9 cellular contexts compared by ENCODE assay signal in the genomic region with DNA sequence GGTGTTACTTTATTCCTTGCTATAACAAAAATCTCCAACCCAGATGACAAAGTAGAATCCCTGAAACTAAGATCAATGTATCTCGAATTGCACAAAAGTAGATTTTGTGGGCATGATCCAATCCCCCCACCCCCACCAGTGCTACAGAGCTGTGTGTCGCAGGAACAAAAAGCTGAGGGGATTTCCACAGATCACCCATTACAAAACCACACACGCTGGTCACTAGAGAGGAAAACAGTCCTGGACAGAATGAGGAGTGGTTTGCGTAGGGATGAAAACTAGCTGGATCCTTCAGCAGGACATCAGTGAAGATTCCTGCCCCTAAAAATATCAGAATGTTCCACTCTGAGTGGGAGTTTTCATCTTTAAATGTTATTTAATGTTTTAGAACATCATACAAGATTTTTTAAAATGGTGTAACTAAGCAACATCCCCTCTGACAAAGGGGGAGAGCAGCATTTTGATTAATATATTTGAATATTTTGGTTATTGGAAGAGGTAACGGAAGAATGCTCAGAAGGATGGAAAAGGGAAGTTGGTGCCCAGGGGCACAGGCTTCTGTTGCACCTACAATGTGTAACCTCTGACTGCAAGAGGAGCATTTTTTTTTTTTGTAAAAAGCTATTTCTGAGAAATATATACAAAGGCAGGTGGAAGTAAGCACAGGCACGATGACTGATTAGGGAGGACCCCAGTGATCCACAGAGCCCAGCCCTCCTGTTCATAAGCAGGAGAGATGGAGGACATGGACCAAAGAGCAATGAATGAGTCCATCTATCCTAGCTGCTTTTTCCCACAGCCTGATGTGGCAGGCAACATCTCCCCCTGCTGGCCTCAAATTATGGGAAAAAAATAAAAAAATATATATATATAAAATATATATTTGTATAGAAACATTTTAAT.
DNase-seq lines count a peak whose midpoint lies in the region; ATAC-seq, FAIRE-seq and TF ChIP-seq lines count a peak whose summit lies in the region.
"Had no signal": no experiment of that assay in that cellular context is flagged by ENCODE, and none has a peak within 500 bp of the region (broad histone marks: within the 10 kb centered on the region; RNA-seq: fewer than 3 reads in every experiment).

No MANE protein-coding gene starts in this region.

- H3K9me3 ChIP-seq in K562 (replicated peaks; ENCODE audit: control insufficient read depth, insufficient read depth, low read depth, low read length) (no peaks in the 10 kb centered on the region), left lung (no peaks in the 10 kb centered on the region)

- no peak for TF ChIP-seq EP300 in K562 (IDR thresholded peaks at IDR 0.05; ENCODE audit: low read length)

- H3K27ac ChIP-seq in K562 (ENCODE audit: extremely low read depth, low read depth, low read length) = no peak overlapping the region
- H3K27ac ChIP-seq in left lung = no peak overlapping the region

- CTCF ChIA-PET in K562 (lab: Yijun Ruan, JAX; ENCODE audit: low intra/inter-chr PET ratio) = interaction anchor here (0.6 to 1.9 kb wide), 3 partner anchors 96 to 258 kb away, joined by 3 to 11 read pairs (median 7); no protein-coding TSS in a partner anchor

- H4K20me1 ChIP-seq in K562 (replicated peaks; ENCODE audit: control insufficient read depth, insufficient read depth, low read length) = no peaks in the 10 kb centered on the region

- in situ Hi-C loops in K562 (cut with MboI) = loop anchor here (5.0 kb wide), 1 partner anchor 205 kb away; no protein-coding TSS in a partner anchor

- H3K9ac ChIP-seq in K562 (ENCODE audit: insufficient read depth in 1 of 2, low read depth in 2 of 2, low read length in 2 of 2) = no peak overlapping the region

- no TSS peak for BruUV-seq in K562 (replicated peaks; lab: Mats Ljungman, UMichigan)

- FAIRE-seq in H54 (lab: Jason Lieb, UNC) = no peak
- peak; percentile 57 for FAIRE-seq in K562 (lab: Jason Lieb, UNC)

- no peaks in the 10 kb centered on the region for H3K9me1 ChIP-seq in K562 (ENCODE audit: control insufficient read depth, insufficient read depth, low read length)

- WGBS in K562 (ENCODE audit: insufficient coverage, low coverage, missing lambda C conversion rate) = 40% methylated on average over 6 of the region's 6 CpGs

- H3K4me3 ChIP-seq in K562 = no peak overlapping the region
- H3K4me3 ChIP-seq in left lung = no peak overlapping the region
- H3K4me3 ChIP-seq: lung had no signal

- H3K4me1 ChIP-seq in K562 (replicated peaks in 1 of 2; ENCODE audit: control insufficient read depth in 2 of 2, insufficient read depth in 2 of 2, low read length in 2 of 2) (no peaks in the 10 kb centered on the region), left lung (no peaks in the 10 kb centered on the region)

- H3K27me3 ChIP-seq in K562 (ENCODE audit: control insufficient read depth in 2 of 2, insufficient read depth in 2 of 2, low read length in 2 of 2) (no peaks in the 10 kb centered on the region), left lung (no peaks in the 10 kb centered on the region)

- DNase-seq in COR-L47 (lab: John Stamatoyannopoulos, UW) (peak; percentile 3), H54 (ENCODE audit: insufficient read length, low spot score) (peak; percentile 21), OCI-M1 (lab: John Stamatoyannopoulos, UW) (peak; percentile 80), K562 (ENCODE audit: extremely low read depth in 1 of 4, low spot score in 3 of 4) (peak; percentile 31 to 46 (median 41)), left lung (no peak), ecto neural progenitor cell (ENCODE audit: low spot score) (no peak)

- H3K79me2 ChIP-seq in K562 (ENCODE audit: control insufficient read depth, insufficient read depth, low read length) = no peaks in the 10 kb centered on the region

- peak; percentile 31 to 52 (median 48); a peak in 3 of 6 replicates for TF ChIP-seq CTCF in K562 (IDR thresholded peaks at IDR 0.05 in 2 of 3, conservative IDR thresholded peaks at IDR 0.05 in 1 of 3; ENCODE audit: insufficient read depth in 2 of 3, low read depth in 1 of 3, low read length in 3 of 3)
- no peak for TF ChIP-seq CTCF in left lung (IDR thresholded peaks at IDR 0.05)

- intact Hi-C loops in K562 (cut with micrococcal nuclease) (loop anchor here (1.0 to 5.0 kb wide), 5 partner anchors 39 to 258 kb away; no protein-coding TSS in a partner anchor), left lung (cut with DNase I) (no loop called here)

- no peaks in the 10 kb centered on the region for H3K36me3 ChIP-seq in K562 (ENCODE audit: control insufficient read depth, insufficient read depth, low read length)
- no peaks in the 10 kb centered on the region for H3K36me3 ChIP-seq in left lung

- no peak for TF ChIP-seq POLR2A in H54 (IDR thresholded peaks at IDR 0.05; ENCODE audit: low read depth, low read length)
- no peak for TF ChIP-seq POLR2A in K562 (conservative IDR thresholded peaks at IDR 0.05)

- no peak overlapping the region for H3K4me2 ChIP-seq in K562 (ENCODE audit: insufficient read depth, low read length)

- POLR2A ChIA-PET in K562 (lab: Yijun Ruan, JAX) = interaction anchor here (0.7 kb wide), 1 partner anchor 24 kb away, joined by 3 read pairs; no protein-coding TSS in a partner anchor

- peak in 1 of 2 experiments; percentile 61; a peak in 2 of 4 replicates for TF ChIP-seq RAD21 in K562 (CRISPR knock-in tag; conservative IDR thresholded peaks at IDR 0.05 in 1 of 2, IDR thresholded peaks at IDR 0.05 in 1 of 2)

- no peak overlapping the region for H2AFZ ChIP-seq in K562 (ENCODE audit: low read depth, low read length)

- ATAC-seq in K562 (peak; percentile 78; the same call in 2 of the 3 replicates), left lung (peak; percentile 53), GM21737 (IDR thresholded peaks at IDR 0.05; ENCODE audit: unreplicated experiment) (no peak), HG03521 (IDR thresholded peaks at IDR 0.05; ENCODE audit: unreplicated experiment) (no peak)

TF ChIP-seq in K562, 482 proteins besides CTCF, POLR2A, EP300 and RAD21:
- TF ChIP-seq ZNF384 (IDR thresholded peaks at IDR 0.05; ENCODE audit: low read depth, low read length) = peak; percentile 52; the same call in 1 of the 2 replicates
- peak; percentile 46; the same call in 1 of the 2 replicates for TF ChIP-seq SMC3 (conservative IDR thresholded peaks at IDR 0.05; ENCODE audit: insufficient read depth, low read depth, low read length)
- no peak for TF ChIP-seq NR2C1 (IDR thresholded peaks at IDR 0.05)
- no peak for TF ChIP-seq NR2C1 (tag; IDR thresholded peaks at IDR 0.05)
TF ChIP-seq in K562: peak in this region for 2.

Comparison
In these comparisons a context has a peak if more than half of its experiments do, and no peak if none do; other contexts are left out.
1. DNase-seq: peak in COR-L47 (single experiment), H54 (single experiment), OCI-M1 (single experiment) and K562 (4 of 4); none in left lung (0 of 2) and ecto neural progenitor cell (single experiment).
2. ATAC-seq: peak in K562 (single experiment) and left lung (single experiment); none in GM21737 (single experiment) and HG03521 (single experiment).
3. CTCF ChIP-seq: peak in K562 (3 of 3); none in left lung (0 of 2).